28 cellular contexts compared by ENCODE assay signal in the genomic region with DNA sequence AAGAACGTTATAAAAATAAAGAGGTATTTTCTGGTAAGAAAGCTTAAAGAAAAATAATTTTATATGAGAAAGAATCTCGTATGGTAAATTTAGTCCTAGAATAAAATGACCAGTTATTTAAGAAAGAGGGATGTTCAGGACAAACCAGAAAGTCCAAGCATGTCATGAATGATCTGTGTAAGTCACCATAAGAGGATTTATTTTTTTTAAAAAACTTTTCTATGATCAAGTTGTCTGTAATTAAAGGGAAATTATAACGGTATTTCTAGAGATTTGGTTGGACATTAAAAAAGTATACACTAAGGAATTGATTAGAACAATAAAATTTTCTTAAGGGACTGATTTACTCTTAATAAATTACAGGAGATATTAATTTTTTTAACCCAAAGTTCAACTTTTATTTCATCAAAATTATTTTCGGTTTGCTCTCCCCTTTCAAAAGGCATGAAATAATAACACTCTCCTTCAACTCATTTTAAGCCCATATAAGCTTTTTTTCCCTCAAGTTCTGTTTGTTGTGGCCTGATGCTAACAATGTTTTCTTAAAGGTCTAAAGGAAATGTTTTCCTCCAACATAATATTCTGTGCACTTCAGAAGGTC. TPM values are rescaled to one million over a fixed set of nuclear protein-coding genes. Genes with fewer than 3 reads are reported as not detected.
DNase-seq lines count a peak whose midpoint lies in the region; ATAC-seq, FAIRE-seq and TF ChIP-seq lines count a peak whose summit lies in the region.
"Had no signal": no experiment of that assay in that cellular context is flagged by ENCODE, and none has a peak within 500 bp of the region (broad histone marks: within the 10 kb centered on the region; RNA-seq: fewer than 3 reads in every experiment).

No MANE protein-coding gene starts in this region.

- CTCF ChIA-PET in MCF 10A (lab: Yijun Ruan, JAX) = interaction anchor here (0.7 to 0.8 kb wide), 3 partner anchors 13 to 310 kb away, joined by 3 read pairs; no protein-coding TSS in a partner anchor
- CTCF ChIA-PET in mammary epithelial cell (lab: Charles Lee; ENCODE audit: low non-redundant PET) = no interaction called here
- CTCF ChIA-PET in K562 (lab: Yijun Ruan, JAX; ENCODE audit: low intra/inter-chr PET ratio) = no interaction called here

- peak; percentile 19 for DNase-seq in MCF 10A (ENCODE audit: unreplicated experiment)
- DNase-seq in mammary epithelial cell = no peak
- peak; percentile 8 for DNase-seq in NB4 (ENCODE audit: low read depth)
- no peak for DNase-seq in K562 (ENCODE audit: extremely low read depth in 1 of 4, low spot score in 3 of 4)
- no peak for DNase-seq in activated T-cell treated with anti-CD3 and anti-CD28 coated beads for 4 hours
- no peak for DNase-seq in RPMI8226
- no peak for DNase-seq in activated naive CD4-positive, alpha-beta T cell treated with Interleukin-2 at 50 U/mL for 16 hours
- DNase-seq: activated CD4-positive, alpha-beta T cell treated with anti-CD3 and anti-CD28 coated beads, Interleukin-2, amount 50 U/mL, for 48 hours; activated CD4-positive, CD25-positive, alpha-beta regulatory T cell treated with anti-CD3 and anti-CD28 coated beads, Interleukin-2, amount 50 U/mL, for 72 hours; activated T-cell treated with anti-CD3 and anti-CD28 coated beads, Interleukin-2, amount 50 U/mL, for 72 hours; BE2C; CD8-positive, alpha-beta T cell; effector memory CD8-positive, alpha-beta T cell; foreskin fibroblast; heart right ventricle; IMR-90; kidney; left ventricle myocardium superior; NCI-H2029 treated with DMSO at 0.1 percent for 48 hours; NCI-H226; NCI-H526 treated with DMSO at 0.1 percent for 48 hours; small intestine; stimulated activated naive CD4-positive, alpha-beta T cell treated with Interleukin-2 at 50 U/mL for 16 hours had no signal

- FAIRE-seq in K562 (lab: Jason Lieb, UNC) = no peak
- FAIRE-seq: RCC 7860, small intestine had no signal

- no peak for TF ChIP-seq EP300 in K562 (IDR thresholded peaks at IDR 0.05; ENCODE audit: low read length)

- POLR2A ChIA-PET in MCF 10A (lab: Yijun Ruan, JAX) (interaction anchor here (1.2 to 1.8 kb wide), 2 partner anchors 9 to 10 kb away, joined by 3 to 5 read pairs; no protein-coding TSS in a partner anchor), K562 (lab: Yijun Ruan, JAX) (interaction anchor here (1.0 kb wide), 1 partner anchor 14 kb away, joined by 3 read pairs; no protein-coding TSS in a partner anchor)

- no peak for ATAC-seq in K562
- ATAC-seq in HG03571 (IDR thresholded peaks at IDR 0.05; ENCODE audit: unreplicated experiment) = no peak
- ATAC-seq: activated T-cell treated with anti-CD3 and anti-CD28 coated beads, Interleukin-2, amount 50 U/mL, for 72 hours; CD8-positive, alpha-beta T cell; effector memory CD8-positive, alpha-beta T cell; esophagus mucosa; heart right ventricle; left ventricle myocardium superior had no signal

- no peak for TF ChIP-seq POLR2A in NB4 (IDR thresholded peaks at IDR 0.05; ENCODE audit: extremely low read depth, insufficient read length)
- TF ChIP-seq POLR2A in K562 (conservative IDR thresholded peaks at IDR 0.05) = no peak

- H3K36me3 ChIP-seq in mammary epithelial cell (ENCODE audit: insufficient read depth, low read length) (no peaks in the 10 kb centered on the region), K562 (ENCODE audit: control insufficient read depth, insufficient read depth, low read length) (no peaks in the 10 kb centered on the region)
- H3K36me3 ChIP-seq: BE2C, HAP-1, heart right ventricle had no signal

- H3K27me3 Mint-ChIP-seq in MCF 10A (ENCODE audit: insufficient read depth, unreplicated experiment) = no peaks in the 10 kb centered on the region

- H3K9ac ChIP-seq in mammary epithelial cell (ENCODE audit: insufficient read depth, low read length) (no peak overlapping the region), K562 (ENCODE audit: insufficient read depth in 1 of 2, low read depth in 2 of 2, low read length in 2 of 2) (no peak overlapping the region)

- no peaks in the 10 kb centered on the region for H3K9me1 ChIP-seq in K562 (ENCODE audit: control insufficient read depth, insufficient read depth, low read length)

- H4K20me1 ChIP-seq in mammary epithelial cell (ENCODE audit: insufficient read depth, low read length) = no peaks in the 10 kb centered on the region
- H4K20me1 ChIP-seq in K562 (replicated peaks; ENCODE audit: control insufficient read depth, insufficient read depth, low read length) = no peaks in the 10 kb centered on the region

- H3K36me3 Mint-ChIP-seq in MCF 10A (ENCODE audit: insufficient read depth, unreplicated experiment) = no peaks in the 10 kb centered on the region

- H3K4me2 ChIP-seq in mammary epithelial cell (ENCODE audit: insufficient read depth, low read depth, low read length) = no peak overlapping the region
- no peak overlapping the region for H3K4me2 ChIP-seq in K562 (ENCODE audit: insufficient read depth, low read length)

- in situ Hi-C loops in mammary epithelial cell (cut with MboI; ENCODE audit: low sequenced_read_pairs in 2 of 2) = no loop called here
- in situ Hi-C loops in K562 (cut with MboI) = no loop called here

- no peaks in the 10 kb centered on the region for H3K27me3 ChIP-seq in mammary epithelial cell (ENCODE audit: insufficient read depth, low read length)
- H3K27me3 ChIP-seq in K562 (ENCODE audit: control insufficient read depth in 2 of 2, insufficient read depth in 2 of 2, low read length in 2 of 2) = no peaks in the 10 kb centered on the region
- H3K27me3 ChIP-seq: BE2C, heart right ventricle had no signal

- no peak overlapping the region for H3K4me3 ChIP-seq in mammary epithelial cell (replicated peaks in 1 of 3; ENCODE audit: insufficient read depth in 1 of 3, low read depth in 2 of 3, low read length in 3 of 3)
- H3K4me3 ChIP-seq in NB4 (ENCODE audit: low read depth, low read length) = no peak overlapping the region
- no peak overlapping the region for H3K4me3 ChIP-seq in K562
- H3K4me3 ChIP-seq: HAP-1, heart right ventricle, SK-N-MC had no signal

- no peaks in the 10 kb centered on the region for H3K9me3 Mint-ChIP-seq in MCF 10A (ENCODE audit: unreplicated experiment)

- no peak for TF ChIP-seq RAD21 in K562 (CRISPR knock-in tag; conservative IDR thresholded peaks at IDR 0.05 in 1 of 2, IDR thresholded peaks at IDR 0.05 in 1 of 2)

- no peak overlapping the region for H3K27ac Mint-ChIP-seq in MCF 10A (ENCODE audit: low read depth, unreplicated experiment)
- H3K27ac Mint-ChIP-seq: activated T-cell treated with anti-CD3 and anti-CD28 coated beads, Interleukin-2, amount 50 U/mL, for 72 hours; CD8-positive, alpha-beta T cell; effector memory CD8-positive, alpha-beta T cell had no signal

- H3K4me3 Mint-ChIP-seq in MCF 10A (ENCODE audit: unreplicated experiment) = no peak overlapping the region
- H3K4me3 Mint-ChIP-seq: activated T-cell treated with anti-CD3 and anti-CD28 coated beads, Interleukin-2, amount 50 U/mL, for 72 hours; CD8-positive, alpha-beta T cell; effector memory CD8-positive, alpha-beta T cell had no signal

- WGBS in mammary epithelial cell (ENCODE audit: low coverage, missing lambda C conversion rate) = 32% methylated on average over 4 of the region's 4 CpGs
- 0% methylated on average over 4 of the region's 4 CpGs for WGBS in K562 (ENCODE audit: insufficient coverage, low coverage, missing lambda C conversion rate)

- H3K4me1 ChIP-seq in mammary epithelial cell (ENCODE audit: insufficient read depth, low read length) (no peaks in the 10 kb centered on the region), K562 (replicated peaks in 1 of 2; ENCODE audit: control insufficient read depth in 2 of 2, insufficient read depth in 2 of 2, low read length in 2 of 2) (no peaks in the 10 kb centered on the region)
- H3K4me1 ChIP-seq: BE2C, HAP-1, heart right ventricle had no signal

- BruUV-seq in MCF 10A (replicated peaks; lab: Mats Ljungman, UMichigan) = no TSS peak
- BruUV-seq in mammary epithelial cell (replicated peaks; lab: Mats Ljungman, UMichigan) = no TSS peak
- BruUV-seq in K562 (replicated peaks; lab: Mats Ljungman, UMichigan) = no TSS peak

- peaks cover 5% of the 10 kb centered on the region for H3K9me3 ChIP-seq in mammary epithelial cell (replicated peaks; ENCODE audit: insufficient read depth, low read length)
- no peaks in the 10 kb centered on the region for H3K9me3 ChIP-seq in K562 (replicated peaks; ENCODE audit: control insufficient read depth, insufficient read depth, low read depth, low read length)
- H3K9me3 ChIP-seq: BE2C had no signal

- H2AFZ ChIP-seq in mammary epithelial cell (ENCODE audit: low read depth, low read length) (no peak overlapping the region), K562 (ENCODE audit: low read depth, low read length) (no peak overlapping the region)

- TF ChIP-seq CTCF in MCF 10A (IDR thresholded peaks at IDR 0.05; ENCODE audit: unreplicated experiment) = no peak
- no peak for TF ChIP-seq CTCF in mammary epithelial cell (conservative IDR thresholded peaks at IDR 0.05 in 1 of 2, IDR thresholded peaks at IDR 0.05 in 1 of 2; ENCODE audit: extremely low read depth in 1 of 2, insufficient read depth in 1 of 2, low read depth in 1 of 2, low read length in 2 of 2)
- no peak for TF ChIP-seq CTCF in NB4 (IDR thresholded peaks at IDR 0.05; ENCODE audit: low read depth, low read length)
- no peak for TF ChIP-seq CTCF in K562 (IDR thresholded peaks at IDR 0.05 in 2 of 3, conservative IDR thresholded peaks at IDR 0.05 in 1 of 3; ENCODE audit: insufficient read depth in 2 of 3, low read depth in 1 of 3, low read length in 3 of 3)

- H3K4me1 Mint-ChIP-seq in MCF 10A (ENCODE audit: insufficient read depth, unreplicated experiment) = peaks cover 7% of the 10 kb centered on the region

- no peaks in the 10 kb centered on the region for H3K79me2 ChIP-seq in mammary epithelial cell (ENCODE audit: insufficient read depth, low read length)
- no peaks in the 10 kb centered on the region for H3K79me2 ChIP-seq in K562 (ENCODE audit: control insufficient read depth, insufficient read depth, low read length)

- H3K27ac ChIP-seq in mammary epithelial cell (ENCODE audit: insufficient read depth, low read depth, low read length) = no peak overlapping the region
- no peak overlapping the region for H3K27ac ChIP-seq in K562 (ENCODE audit: extremely low read depth, low read depth, low read length)
- H3K27ac ChIP-seq: heart right ventricle, SK-N-MC had no signal

- dilution Hi-C loops in mammary epithelial cell (cut with HindIII; ENCODE audit: low sequenced_read_pairs) = no loop called here

- intact Hi-C loops in MCF 10A (cut with micrococcal nuclease) = no loop called here
- intact Hi-C loops in mammary epithelial cell (cut with micrococcal nuclease) = no loop called here
- intact Hi-C loops in K562 (cut with micrococcal nuclease) = no loop called here

RNA-seq across cellular contexts. Expression of gene CPSF6, which starts 49.9 kb away (rescaled TPM):
- total RNA-seq in MCF 10A (2022) (58.9 and 66.1 TPM in 2 replicates), mammary epithelial cell (10 to 100 TPM; 21.7 to 56.7 TPM), K562 (2014; rRNA removed) (77.4 and 101 TPM in 2 replicates), K562 (2014; rRNA removed; fragmentation: Illumina TruSeq; extraction: Trizol) (77.8 and 93.5 TPM in 2 replicates), K562 (2015; rRNA removed; fragmentation: Illumina TruSeq; extraction: Trizol) (78.0 and 85.3 TPM in 2 replicates), K562 (2021) (90.3 and 99.9 TPM in 2 replicates)
- polyA plus RNA-seq in mammary epithelial cell (40.8 TPM), K562 (2011; rRNA removed) (63.8 and 64.8 TPM in 2 replicates), K562 (2014; fragmentation: Illumina TruSeq; extraction: Trizol) (69.4 and 82.3 TPM in 2 replicates), K562 (2014; fragmentation: Nextera tagmentation; extraction: Ambion mirVana) (10 to 100 TPM; 34.3 to 50.4 TPM), K562 (2014; rRNA removed) (116 and 129 TPM in 2 replicates)
- 38.2 TPM for polyA minus RNA-seq in mammary epithelial cell
- total RNA-seq in K562 (2011; cell fraction: chromatin; rRNA removed; ENCODE audit: low replicate concordance) = 73.9 and 190 TPM in 2 replicates
- 24.8 and 33.4 TPM in 2 replicates for total RNA-seq in K562 (2011; cell fraction: nucleolus; rRNA removed)
- 90.5 and 166 TPM in 2 replicates for total RNA-seq in K562 (2011; cell fraction: nucleoplasm; rRNA removed)
- 40.6 and 64.1 TPM in 2 replicates for polyA plus RNA-seq in K562 (2011; cell fraction: cytosol; rRNA removed)
- polyA plus RNA-seq in K562 (2011; cell fraction: nucleus; rRNA removed) = 99.6 and 126 TPM in 2 replicates
- polyA plus RNA-seq in K562 (2012) = 67.1 and 167 TPM in 2 replicates
- polyA minus RNA-seq in K562 (2011; rRNA and poly(A)+ RNA removed) = 109 and 129 TPM in 2 replicates
- polyA minus RNA-seq in K562 (2011; cell fraction: cytosol; rRNA and poly(A)+ RNA removed) = 44.6 and 65.5 TPM in 2 replicates
- 79.0 and 120 TPM in 2 replicates for polyA minus RNA-seq in K562 (2011; cell fraction: nucleus; rRNA and poly(A)+ RNA removed)

Comparison
In these comparisons a context has a peak if more than half of its experiments do, and no peak if none do; other contexts are left out.
1. DNase-seq: peak in MCF 10A (single experiment) and NB4 (single experiment); none in mammary epithelial cell (single experiment), K562 (0 of 4), activated T-cell treated with anti-CD3 and anti-CD28 coated beads for 4 hours (single experiment), RPMI8226 (single experiment) and activated naive CD4-positive, alpha-beta T cell treated with Interleukin-2 at 50 U/mL for 16 hours (single experiment).